Comparison of ENCODE assay signal across 1 cellular context in genomic region chr15:92902723-92903587, GRCh38.
TF ChIP-seq lines count a peak whose summit lies in the region.

No MANE protein-coding gene starts in this region.

TF ChIP-seq in HCT116, 20 proteins besides CTCF, POLR2A, EP300 and RAD21 (continued from another document):
- TF ChIP-seq EZH2 (IDR thresholded peaks at IDR 0.05), result no peak
- no peak for TF ChIP-seq ZNF274 (IDR thresholded peaks at IDR 0.05; ENCODE audit: low read depth, low read length)
- TF ChIP-seq, protein P1, sequence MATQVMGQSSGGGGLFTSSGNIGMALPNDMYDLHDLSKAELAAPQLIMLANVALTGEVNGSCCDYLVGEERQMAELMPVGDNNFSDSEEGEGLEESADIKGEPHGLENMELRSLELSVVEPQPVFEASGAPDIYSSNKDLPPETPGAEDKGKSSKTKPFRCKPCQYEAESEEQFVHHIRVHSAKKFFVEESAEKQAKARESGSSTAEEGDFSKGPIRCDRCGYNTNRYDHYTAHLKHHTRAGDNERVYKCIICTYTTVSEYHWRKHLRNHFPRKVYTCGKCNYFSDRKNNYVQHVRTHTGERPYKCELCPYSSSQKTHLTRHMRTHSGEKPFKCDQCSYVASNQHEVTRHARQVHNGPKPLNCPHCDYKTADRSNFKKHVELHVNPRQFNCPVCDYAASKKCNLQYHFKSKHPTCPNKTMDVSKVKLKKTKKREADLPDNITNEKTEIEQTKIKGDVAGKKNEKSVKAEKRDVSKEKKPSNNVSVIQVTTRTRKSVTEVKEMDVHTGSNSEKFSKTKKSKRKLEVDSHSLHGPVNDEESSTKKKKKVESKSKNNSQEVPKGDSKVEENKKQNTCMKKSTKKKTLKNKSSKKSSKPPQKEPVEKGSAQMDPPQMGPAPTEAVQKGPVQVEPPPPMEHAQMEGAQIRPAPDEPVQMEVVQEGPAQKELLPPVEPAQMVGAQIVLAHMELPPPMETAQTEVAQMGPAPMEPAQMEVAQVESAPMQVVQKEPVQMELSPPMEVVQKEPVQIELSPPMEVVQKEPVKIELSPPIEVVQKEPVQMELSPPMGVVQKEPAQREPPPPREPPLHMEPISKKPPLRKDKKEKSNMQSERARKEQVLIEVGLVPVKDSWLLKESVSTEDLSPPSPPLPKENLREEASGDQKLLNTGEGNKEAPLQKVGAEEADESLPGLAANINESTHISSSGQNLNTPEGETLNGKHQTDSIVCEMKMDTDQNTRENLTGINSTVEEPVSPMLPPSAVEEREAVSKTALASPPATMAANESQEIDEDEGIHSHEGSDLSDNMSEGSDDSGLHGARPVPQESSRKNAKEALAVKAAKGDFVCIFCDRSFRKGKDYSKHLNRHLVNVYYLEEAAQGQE (IDR thresholded peaks at IDR 0.05; ENCODE audit: low read depth), result no peak
- no peak for TF ChIP-seq ELF1 (IDR thresholded peaks at IDR 0.05; ENCODE audit: borderline replicate concordance, low read depth)
